In genomic region chr11:111720801-111721494, GRCh38 we compare ENCODE assay signal across 23 cellular contexts.
"Had no signal": no experiment of that assay in that cellular context is flagged by ENCODE, and none has a peak within 500 bp of the region (broad histone marks: within the 10 kb centered on the region; RNA-seq: fewer than 3 reads in every experiment).

No MANE protein-coding gene starts in this region.

- H3K4me3 ChIP-seq: lower lobe of right lung had no signal

- H3K4me1 Mint-ChIP-seq: activated naive CD8-positive, alpha-beta T cell treated with anti-CD3 and anti-CD28 coated beads, Interleukin-2, amount 10 ng/mL, durations not matched to agents 7 days and 5 days; activated T-helper 17 cell treated with anti-CD3 and anti-CD28 coated beads, Interleukin-2, amount 50 U/mL, for 72 hours; immature natural killer cell; natural killer cell had no signal

- H3K27ac Mint-ChIP-seq: activated naive CD8-positive, alpha-beta T cell treated with anti-CD3 and anti-CD28 coated beads, Interleukin-2, amount 10 ng/mL, durations not matched to agents 7 days and 5 days; activated T-helper 17 cell treated with anti-CD3 and anti-CD28 coated beads, Interleukin-2, amount 50 U/mL, for 72 hours; immature natural killer cell; natural killer cell had no signal

- DNase-seq: activated CD4-positive, alpha-beta T cell treated with anti-CD3 and anti-CD28 coated beads, Interleukin-2, amount 50 U/mL, for 1 hour; activated CD4-positive, CD25-positive, alpha-beta regulatory T cell treated with anti-CD3 and anti-CD28 coated beads, Interleukin-2, amount 50 U/mL, for 72 hours; activated CD8-positive, alpha-beta memory T cell treated with anti-CD3 and anti-CD28 coated beads for 24 hours; activated naive CD4-positive, alpha-beta T cell; activated naive CD8-positive, alpha-beta T cell treated with anti-CD3 and anti-CD28 coated beads, Interleukin-2, amount 10 ng/mL, durations not matched to agents 7 days and 5 days; amygdala; cortex of kidney; effector CD4-positive, alpha-beta T cell; immature natural killer cell; kidney glomerular epithelial cell; lower lobe of right lung; natural killer cell; SIG-M5; stimulated activated CD4-positive, alpha-beta T cell treated with anti-CD3 and anti-CD28 coated beads, Interleukin-12 subunit alpha, Interleukin-12 subunit beta, amount 100 ng/mL, for 4 hours; stimulated activated CD4-positive, alpha-beta T cell treated with anti-CD3 and anti-CD28 coated beads, Interleukin-1b, Interleukin-23, amount 100 ng/mL, for 48 hours; stimulated activated naive CD8-positive, alpha-beta T cell treated with anti-CD3 and anti-CD28 coated beads, Interleukin-15, Interleukin-2, amounts not matched to agents 100 U/mL and 50 U/mL, for 24 hours; T-helper 2 cell; trophoblast cell had no signal

- H3K9ac ChIP-seq: parathyroid adenoma had no signal

- ATAC-seq: activated T-helper 17 cell treated with anti-CD3 and anti-CD28 coated beads, Interleukin-2, amount 50 U/mL, for 72 hours; lower lobe of right lung; natural killer cell; stimulated activated naive CD8-positive, alpha-beta T cell treated with anti-CD3 and anti-CD28 coated beads, Interleukin-15, Interleukin-2, amounts not matched to agents 100 U/mL and 50 U/mL, for 24 hours had no signal

- H3K4me1 ChIP-seq: lower lobe of right lung, parathyroid adenoma had no signal

- H3K9me3 Mint-ChIP-seq: activated naive CD8-positive, alpha-beta T cell treated with anti-CD3 and anti-CD28 coated beads, Interleukin-2, amount 10 ng/mL, durations not matched to agents 7 days and 5 days; activated T-helper 17 cell treated with anti-CD3 and anti-CD28 coated beads, Interleukin-2, amount 50 U/mL, for 72 hours; immature natural killer cell; natural killer cell had no signal

- H3K27me3 ChIP-seq: neutrophil had no signal

- H3K79me2 ChIP-seq: parathyroid adenoma had no signal

- H3K4me3 Mint-ChIP-seq: activated naive CD8-positive, alpha-beta T cell treated with anti-CD3 and anti-CD28 coated beads, Interleukin-2, amount 10 ng/mL, durations not matched to agents 7 days and 5 days; activated T-helper 17 cell treated with anti-CD3 and anti-CD28 coated beads, Interleukin-2, amount 50 U/mL, for 72 hours; brain; immature natural killer cell; natural killer cell had no signal

- H2AFZ ChIP-seq: parathyroid adenoma had no signal

- H3K27me3 Mint-ChIP-seq: activated naive CD8-positive, alpha-beta T cell treated with anti-CD3 and anti-CD28 coated beads, Interleukin-2, amount 10 ng/mL, durations not matched to agents 7 days and 5 days; activated T-helper 17 cell treated with anti-CD3 and anti-CD28 coated beads, Interleukin-2, amount 50 U/mL, for 72 hours; brain had no signal

- H3K9me3 ChIP-seq: lower lobe of right lung, neutrophil had no signal

- H3K27ac ChIP-seq: lower lobe of right lung, neutrophil, parathyroid adenoma, VCaP had no signal
